In the genomic region with DNA sequence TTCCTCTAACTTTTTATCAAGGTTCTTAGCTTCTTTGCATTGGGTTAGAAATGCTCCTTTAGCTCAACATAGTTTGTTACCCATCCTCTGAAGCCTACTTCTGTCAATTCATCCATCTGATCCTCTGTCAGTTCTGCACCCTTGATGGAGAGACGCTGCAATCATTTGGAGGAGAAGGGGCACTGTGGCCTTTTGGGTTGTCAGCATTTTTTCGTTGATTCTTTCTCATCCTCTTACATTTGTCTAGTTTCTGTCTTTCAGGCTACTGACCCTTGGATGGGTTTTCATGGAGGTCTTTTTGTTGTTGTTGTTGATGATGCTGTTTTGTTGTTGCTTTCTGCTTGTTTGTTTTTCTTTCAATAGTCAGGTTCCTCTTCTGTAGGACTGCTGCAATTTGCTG, we compare ENCODE assay signal across 7 cellular contexts.
"Had no signal": no experiment of that assay in that cellular context is flagged by ENCODE, and none has a peak within 500 bp of the region (broad histone marks: within the 10 kb centered on the region; RNA-seq: fewer than 3 reads in every experiment).

No MANE protein-coding gene starts in this region.

- H3K9ac ChIP-seq: KMS-11 had no signal

- H3K27ac ChIP-seq: HL-60, KMS-11 had no signal

- FAIRE-seq: HTR-8/SVneo had no signal

- H3K27ac Mint-ChIP-seq: IgD-negative memory B cell had no signal

- H3K4me2 ChIP-seq: KMS-11 had no signal

- H3K4me1 Mint-ChIP-seq: IgD-negative memory B cell had no signal

- DNase-seq: IMR-90, KBM-7, KG1 had no signal
